ENCODE assay signal across 25 cellular contexts in genomic region chrX:13485167-13485566, GRCh38.
DNase-seq lines count a peak whose midpoint lies in the region; ATAC-seq and TF ChIP-seq lines count a peak whose summit lies in the region.
"Had no signal": no experiment of that assay in that cellular context is flagged by ENCODE, and none has a peak within 500 bp of the region (broad histone marks: within the 10 kb centered on the region; RNA-seq: fewer than 3 reads in every experiment).

No MANE protein-coding gene starts in this region.

- no peak for TF ChIP-seq RAD21 in Ishikawa (IDR thresholded peaks at IDR 0.05; ENCODE audit: low read depth)

- H2AK5ac ChIP-seq in mesendoderm (ENCODE audit: low read length), result no peak overlapping the region

- no peak overlapping the region for H3K23ac ChIP-seq in mesendoderm (ENCODE audit: low read length)

- TF ChIP-seq CTCF in epithelial cell of esophagus (IDR thresholded peaks at IDR 0.05; ENCODE audit: insufficient read depth, low read depth, low read length, missing control alignments) (no peak), sigmoid colon (IDR thresholded peaks at IDR 0.05) (no peak)

- no peak overlapping the region for H3K18ac ChIP-seq in mesendoderm (ENCODE audit: low read length)

- H3K27ac ChIP-seq in mesendoderm (ENCODE audit: low read depth, low read length), result no peak overlapping the region
- no peak overlapping the region for H3K27ac ChIP-seq in sigmoid colon

- no peak overlapping the region for H3K4me2 ChIP-seq in mesendoderm (ENCODE audit: low read length)

- H4K5ac ChIP-seq in mesendoderm (ENCODE audit: low read length), result no peak overlapping the region

- no peak overlapping the region for H2BK120ac ChIP-seq in mesendoderm (ENCODE audit: low read depth, low read length)

- no peaks in the 10 kb centered on the region for H3K27me3 ChIP-seq in mesendoderm (ENCODE audit: insufficient read depth, low read length, poor library complexity)
- H3K27me3 ChIP-seq in sigmoid colon, result no peaks in the 10 kb centered on the region
- H3K27me3 ChIP-seq: ascending aorta had no signal

- H3K4me1 ChIP-seq in mesendoderm (ENCODE audit: control insufficient read depth, low read depth, low read length) (peaks cover 2% of the 10 kb centered on the region), sigmoid colon (peaks cover 0 to 11% (median 0%) of the 10 kb centered on the region in 4 donors)

- H4K8ac ChIP-seq in mesendoderm (ENCODE audit: low read depth, low read length), result no peak overlapping the region

- DNase-seq in A172 (ENCODE audit: low spot score), result peak; percentile 34
- DNase-seq in epithelial cell of esophagus (ENCODE audit: low read depth), result peak; percentile 39
- peak; percentile 39 for DNase-seq in mesendoderm
- DNase-seq in sigmoid colon, result no peak
- DNase-seq in glomerular visceral epithelial cell (ENCODE audit: extremely low spot score), result no peak
- DNase-seq in activated gamma-delta T cell (lab: John Stamatoyannopoulos, UW), result no peak
- DNase-seq: activated CD8-positive, alpha-beta T cell treated with anti-CD3 and anti-CD28 coated beads, Interleukin-2, amount 10 ng/mL, durations not matched to agents 7 days and 5 days; activated effector memory CD4-positive, alpha-beta T cell treated with Interleukin-2 at 50 U/mL for 16 hours; activated naive CD8-positive, alpha-beta T cell treated with anti-CD3 and anti-CD28 coated beads for 36 hours; AML-193; CD4-positive, alpha-beta T cell; central memory CD4-positive, alpha-beta T cell; GDM1; MV-4-11; NCI-H1436 treated with DMSO at 0.1 percent for 48 hours; NCI-H2107; NCI-H446; NCI-H82; nucleus accumbens; Right ventricle myocardium superior; stimulated activated CD8-positive, alpha-beta memory T cell treated with anti-CD3 and anti-CD28 coated beads, Interleukin-4, amount 100 ng/mL, for 48 hours; stimulated activated naive CD8-positive, alpha-beta T cell treated with anti-CD3 and anti-CD28 coated beads, Interleukin-15, amount 100 ng/mL, for 72 hours had no signal

- ATAC-seq in HG03097 (IDR thresholded peaks at IDR 0.05; ENCODE audit: low FRiP score, unreplicated experiment), result no peak
- ATAC-seq: activated CD8-positive, alpha-beta T cell treated with anti-CD3 and anti-CD28 coated beads, Interleukin-2, amount 10 ng/mL, durations not matched to agents 7 days and 5 days; stimulated activated naive CD8-positive, alpha-beta T cell treated with anti-CD3 and anti-CD28 coated beads, Interleukin-15, amount 100 ng/mL, for 72 hours had no signal

- H3K36me3 ChIP-seq in mesendoderm (ENCODE audit: control insufficient read depth, insufficient read depth, low read length) (no peaks in the 10 kb centered on the region), sigmoid colon (no peaks in the 10 kb centered on the region)
- H3K36me3 ChIP-seq: ascending aorta had no signal

- no peak overlapping the region for H2BK15ac ChIP-seq in mesendoderm (replicated peaks; ENCODE audit: low read depth)

- intact Hi-C loops in sigmoid colon (cut with DNase I), result loop anchor here (5.0 to 10.0 kb wide), 3 partner anchors 50 to 538 kb away; no protein-coding TSS in a partner anchor

- WGBS in mesendoderm (ENCODE audit: extremely low coverage, insufficient coverage, low lambda C conversion rate), result no CpG with 5 or more reads among the region's 2 CpGs
- WGBS in sigmoid colon, 2 donors, result 25 to 74% methylated on average over 2 of the region's 2 CpGs

- no peak for TF ChIP-seq POLR2A in sigmoid colon (IDR thresholded peaks at IDR 0.05)

- H3K9me3 ChIP-seq in sigmoid colon, result no peaks in the 10 kb centered on the region
- H3K9me3 ChIP-seq: ascending aorta had no signal

- no peak overlapping the region for H3K9ac ChIP-seq in mesendoderm (ENCODE audit: low read length)

- no peak overlapping the region for H2BK5ac ChIP-seq in mesendoderm (ENCODE audit: low read length)

- H3K4ac ChIP-seq in mesendoderm (ENCODE audit: low read depth, low read length), result no peak overlapping the region

- no peaks in the 10 kb centered on the region for H3K79me2 ChIP-seq in mesendoderm (ENCODE audit: control insufficient read depth, insufficient read depth, low read length)

- H3K56ac ChIP-seq in mesendoderm (ENCODE audit: low read length), result no peak overlapping the region

- no peaks in the 10 kb centered on the region for H3K79me1 ChIP-seq in mesendoderm (ENCODE audit: low read length)

- peak; percentile 61; the same call in 1 of the 2 replicates for TF ChIP-seq EP300 in Ishikawa (IDR thresholded peaks at IDR 0.05; ENCODE audit: borderline replicate concordance)
- TF ChIP-seq EP300 in sigmoid colon (IDR thresholded peaks at IDR 0.05), result no peak

- no peak overlapping the region for H3K4me3 ChIP-seq in epithelial cell of esophagus (ENCODE audit: low read length)
- H3K4me3 ChIP-seq in mesendoderm (ENCODE audit: low read length), result no peak overlapping the region
- no peak overlapping the region for H3K4me3 ChIP-seq in sigmoid colon
- H3K4me3 ChIP-seq: ascending aorta had no signal

TF ChIP-seq in Ishikawa, 13 proteins besides CTCF, POLR2A, EP300 and RAD21:
- TF ChIP-seq TEAD4 (IDR thresholded peaks at IDR 0.05) (peak; percentile 77), FOXM1 (IDR thresholded peaks at IDR 0.05; ENCODE audit: borderline replicate concordance, low read depth) (peak; percentile 30; the same call in 1 of the 2 replicates), MAX (IDR thresholded peaks at IDR 0.05) (peak; percentile 31; the same call in 1 of the 2 replicates), CREB1 (IDR thresholded peaks at IDR 0.05; ENCODE audit: low read depth) (no peak), TCF12 (IDR thresholded peaks at IDR 0.05; ENCODE audit: low read depth) (peak; percentile 62; the same call in 1 of the 2 replicates), REST (IDR thresholded peaks at IDR 0.05; ENCODE audit: low read depth) (no peak), NFIC (IDR thresholded peaks at IDR 0.05) (no peak)
TF ChIP-seq in Ishikawa: peak in this region for 4.

Comparison
In these comparisons a context has a peak if more than half of its experiments do, and no peak if none do; other contexts are left out.
1. DNase-seq: peak in A172 (single experiment), epithelial cell of esophagus (single experiment) and mesendoderm (single experiment); none in sigmoid colon (single experiment), glomerular visceral epithelial cell (single experiment) and activated gamma-delta T cell (single experiment).